Comparison of ENCODE assay signal across 8 cellular contexts in genomic region chr4:113762061-113762850, GRCh38. TPM values are rescaled to one million over a fixed set of nuclear protein-coding genes. Genes with fewer than 3 reads are reported as not detected.
DNase-seq lines count a peak whose midpoint lies in the region; ATAC-seq and TF ChIP-seq lines count a peak whose summit lies in the region.

No MANE protein-coding gene starts in this region.

- H3F3A ChIP-seq in PC-9 (ENCODE audit: insufficient read depth, low read depth) = peaks cover 5% of the 10 kb centered on the region; the same call in 1 of the 2 replicates

- H3K4me3 ChIP-seq in Jurkat, Clone E6-1 (ENCODE audit: low read length) = peak overlapping the region; percentile 77
- H3K4me3 ChIP-seq in PC-9 = peak overlapping the region; percentile 71
- H3K4me3 ChIP-seq in esophagus (ENCODE audit: low read depth in 1 of 2, low read length in 2 of 2) = peak overlapping the region; percentile 70 to 94
- peak overlapping the region; percentile 98 for H3K4me3 ChIP-seq in mucosa of rectum (ENCODE audit: low read length in 2 of 2)

- no peak; the same call in 1 of the 2 replicates for TF ChIP-seq CTCF in PC-9 (conservative IDR thresholded peaks at IDR 0.05)

- ATAC-seq in GM21619 (IDR thresholded peaks at IDR 0.05; ENCODE audit: unreplicated experiment) = peak; percentile 62

- peak overlapping the region; percentile 99 for H3K9ac ChIP-seq in mucosa of rectum (ENCODE audit: low read depth in 1 of 2, low read length in 2 of 2)

- no peaks in the 10 kb centered on the region for H3K9me3 ChIP-seq in PC-9 (ENCODE audit: insufficient read depth, low read depth)
- no peaks in the 10 kb centered on the region for H3K9me3 ChIP-seq in esophagus (ENCODE audit: control insufficient read depth in 2 of 2, insufficient read depth in 1 of 2, low read depth in 1 of 2, low read length in 1 of 2)
- H3K9me3 ChIP-seq in mucosa of rectum (ENCODE audit: control insufficient read depth in 2 of 2, low read length in 2 of 2) = no peaks in the 10 kb centered on the region

- CTCF ChIA-PET in PC-9 (lab: Charles Lee) = no interaction called here

- H3K27me3 ChIP-seq in PC-9 (ENCODE audit: insufficient read depth, low read depth) (no peaks in the 10 kb centered on the region), esophagus (ENCODE audit: control insufficient read depth in 1 of 2, insufficient read depth in 2 of 2, low read length in 2 of 2) (no peaks in the 10 kb centered on the region), mucosa of rectum (ENCODE audit: control insufficient read depth in 2 of 2, insufficient read depth in 2 of 2, low read length in 2 of 2) (no peaks in the 10 kb centered on the region)

- H3K27ac ChIP-seq in PC-9 (peak overlapping the region; percentile 91), esophagus (ENCODE audit: low read depth in 2 of 2, low read length in 1 of 2) (peak overlapping the region; percentile 100), mucosa of rectum (ENCODE audit: low read depth in 2 of 2, low read length in 2 of 2) (peak overlapping the region; percentile 99 to 100)

- peak overlapping the region; percentile 87 for H3K4me2 ChIP-seq in PC-9

- intact Hi-C loops in PC-9 (cut with micrococcal nuclease; ENCODE audit: unreplicated experiment) = loop anchor here (1.0 to 5.0 kb wide), 3 partner anchors 293 to 615 kb away; no protein-coding TSS in a partner anchor

- H3K9me2 ChIP-seq in PC-9 (ENCODE audit: insufficient read depth) = no peaks in the 10 kb centered on the region

- TSS peak; percentile 69 for BruUV-seq in PC-9 (replicated peaks; lab: Mats Ljungman, UMichigan)

- POLR2A ChIA-PET in PC-9 (lab: Charles Lee; ENCODE audit: unreplicated experiment) = no interaction called here

- WGBS in esophagus, 2 donors = 0% methylated on average over 41 to 44 of the region's 44 CpGs

- peak; percentile 99 for DNase-seq in DMS53 (lab: John Stamatoyannopoulos, UW)
- DNase-seq in Jurkat, Clone E6-1 (ENCODE audit: low read depth, low spot score) = peak; percentile 99
- DNase-seq in PC-9 = peak; percentile 90
- DNase-seq in activated T-cell treated with anti-CD3 and anti-CD28 coated beads, Interleukin-2, amount 50 U/mL, for 48 hours = peak; percentile 98
- DNase-seq in stimulated activated CD8-positive, alpha-beta memory T cell treated with anti-CD3 and anti-CD28 coated beads, Interleukin-4, amount 100 ng/mL, for 4 hours (ENCODE audit: low read depth in 2 of 2, low spot score in 1 of 2) = peak; percentile 97 to 98

- no peaks in the 10 kb centered on the region for H3K36me3 ChIP-seq in PC-9 (ENCODE audit: low read depth)
- H3K36me3 ChIP-seq in esophagus (ENCODE audit: control insufficient read depth in 2 of 2, insufficient read depth in 2 of 2, low read length in 1 of 2) = no peaks in the 10 kb centered on the region
- peaks cover 0 to 6% of the 10 kb centered on the region in 2 donors for H3K36me3 ChIP-seq in mucosa of rectum (ENCODE audit: control insufficient read depth in 2 of 2, insufficient read depth in 2 of 2, low read length in 2 of 2)

- peak overlapping the region; percentile 87 for H2AFZ ChIP-seq in PC-9

- H4K20me1 ChIP-seq in PC-9 (ENCODE audit: insufficient read depth) = no peaks in the 10 kb centered on the region

- H3K4me1 ChIP-seq in PC-9 (replicated peaks; ENCODE audit: insufficient read depth) (peaks cover 17% of the 10 kb centered on the region), esophagus (ENCODE audit: control insufficient read depth in 2 of 2, insufficient read depth in 2 of 2, low read length in 1 of 2) (no peaks in the 10 kb centered on the region), mucosa of rectum (ENCODE audit: control insufficient read depth in 2 of 2, insufficient read depth in 2 of 2, low read length in 2 of 2) (peaks cover 13 to 16% of the 10 kb centered on the region in 2 donors)

- H3K79me2 ChIP-seq in PC-9 (ENCODE audit: low read depth) = no peaks in the 10 kb centered on the region

RNA-seq across cellular contexts. Expression of gene CAMK2D, which starts 0.7 kb away (rescaled TPM):
- 6.5 TPM for polyA plus RNA-seq in Jurkat, Clone E6-1 (2012; ENCODE audit: insufficient read depth, insufficient read length)
- 7.1 and 10.5 TPM in 2 replicates for total RNA-seq in PC-9 (2021)
- polyA plus RNA-seq in esophagus = 10 to 100 TPM in 1 of 2 donors, 1 to 10 TPM in 1; 7.5 to 13.4 TPM

Comparison
In these comparisons a context has a peak if more than half of its experiments do, and no peak if none do; other contexts are left out.
1. Peak in every context shown above with its lines: DNase-seq, ATAC-seq, H3K4me3 ChIP-seq and H3K27ac ChIP-seq.